Comparison of ENCODE assay signal across 13 cellular contexts in the genomic region with DNA sequence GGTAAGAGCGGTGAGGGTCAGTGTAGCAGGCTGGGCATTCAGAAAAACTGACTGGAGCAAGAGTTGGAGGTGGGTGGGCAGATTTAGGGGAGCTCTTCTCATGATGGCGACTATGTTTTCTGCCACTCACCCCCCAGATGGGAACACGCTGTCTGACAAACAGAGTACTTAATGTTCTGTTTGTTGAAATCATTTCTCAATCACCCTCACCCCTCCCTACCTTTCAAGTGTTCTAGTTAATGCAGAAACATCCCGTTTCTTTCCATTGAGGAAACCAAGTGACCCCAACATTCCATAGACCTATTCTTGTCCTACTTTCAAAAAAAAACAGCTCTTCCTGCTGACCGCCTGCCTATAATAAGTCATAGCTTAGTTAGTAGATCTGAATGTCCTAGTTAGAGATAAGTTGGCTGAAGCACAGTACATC.
DNase-seq lines count a peak whose midpoint lies in the region; ATAC-seq, FAIRE-seq and TF ChIP-seq lines count a peak whose summit lies in the region.
"Had no signal": no experiment of that assay in that cellular context is flagged by ENCODE, and none has a peak within 500 bp of the region (broad histone marks: within the 10 kb centered on the region; RNA-seq: fewer than 3 reads in every experiment).

No MANE protein-coding gene starts in this region.

- no peaks in the 10 kb centered on the region for H3K27me3 Mint-ChIP-seq in activated CD4-positive, alpha-beta T cell treated with anti-CD3 and anti-CD28 coated beads, Interleukin-2, amount 10 ng/mL, durations not matched to agents 24 days and 14 days
- H3K27me3 Mint-ChIP-seq in effector memory CD8-positive, alpha-beta T cell, result no peaks in the 10 kb centered on the region

- peaks cover 68% of the 10 kb centered on the region for H3K4me1 ChIP-seq in lower lobe of right lung
- peaks cover 25 to 50% of the 10 kb centered on the region in 2 donors for H3K4me1 ChIP-seq in thoracic aorta (ENCODE audit: control insufficient read depth in 1 of 2, low read depth in 2 of 2)

- H3K36me3 Mint-ChIP-seq in activated CD4-positive, alpha-beta T cell treated with anti-CD3 and anti-CD28 coated beads, Interleukin-2, amount 10 ng/mL, durations not matched to agents 24 days and 14 days (ENCODE audit: low read depth), result peaks cover 63% of the 10 kb centered on the region
- H3K36me3 Mint-ChIP-seq in effector memory CD8-positive, alpha-beta T cell (ENCODE audit: insufficient read depth), result peaks cover 18% of the 10 kb centered on the region

- intact Hi-C loops in activated CD4-positive, alpha-beta T cell treated with anti-CD3 and anti-CD28 coated beads, Interleukin-2, amount 10 ng/mL, durations not matched to agents 24 days and 14 days (cut with micrococcal nuclease), result loop anchor here (1.0 to 5.0 kb wide), 4 partner anchors 88 to 347 kb away; no protein-coding TSS in a partner anchor
- intact Hi-C loops in lower lobe of right lung (cut with DNase I), result no loop called here

- no peak for ATAC-seq in effector memory CD8-positive, alpha-beta T cell (replicated peaks)
- peak; percentile 90 to 92 for ATAC-seq in lower lobe of right lung
- ATAC-seq in thoracic aorta (ENCODE audit: insufficient number of reproducible peaks, low FRiP score, low read depth), result peak; percentile 85
- no peak for ATAC-seq in HG03280 (IDR thresholded peaks at IDR 0.05; ENCODE audit: unreplicated experiment)
- no peak for ATAC-seq in HG02840 (IDR thresholded peaks at IDR 0.05; ENCODE audit: low FRiP score, unreplicated experiment)

- FAIRE-seq in urothelium cell line (lab: Jason Lieb, UNC), result no peak
- FAIRE-seq: A204.1, frontal cortex, G401.6 had no signal

- peak overlapping the region; percentile 83 for H3K27ac ChIP-seq in lower lobe of right lung
- peak overlapping the region; percentile 86 to 90 for H3K27ac ChIP-seq in thoracic aorta

- H3K27ac Mint-ChIP-seq in activated CD4-positive, alpha-beta T cell treated with anti-CD3 and anti-CD28 coated beads, Interleukin-2, amount 10 ng/mL, durations not matched to agents 24 days and 14 days, result peak overlapping the region; percentile 27
- H3K27ac Mint-ChIP-seq in effector memory CD8-positive, alpha-beta T cell, result peak overlapping the region; percentile 93 to 99

- H3K27me3 ChIP-seq in lower lobe of right lung (ENCODE audit: low read depth) (no peaks in the 10 kb centered on the region), thoracic aorta (replicated peaks; ENCODE audit: insufficient read depth) (no peaks in the 10 kb centered on the region)

- H3K4me3 Mint-ChIP-seq in activated CD4-positive, alpha-beta T cell treated with anti-CD3 and anti-CD28 coated beads, Interleukin-2, amount 10 ng/mL, durations not matched to agents 24 days and 14 days, result peak overlapping the region; percentile 62
- H3K4me3 Mint-ChIP-seq in effector memory CD8-positive, alpha-beta T cell, result peak overlapping the region in 1 of 2 donors; percentile 77

- H3K9me3 ChIP-seq in lower lobe of right lung (no peaks in the 10 kb centered on the region), thoracic aorta (no peaks in the 10 kb centered on the region)

- DNase-seq in activated CD4-positive, alpha-beta T cell treated with anti-CD3 and anti-CD28 coated beads, Interleukin-2, amount 10 ng/mL, durations not matched to agents 24 days and 14 days, result no peak
- no peak for DNase-seq in activated CD4-positive, alpha-beta T cell treated with anti-CD3 and anti-CD28 coated beads for 48 hours
- no peak for DNase-seq in effector memory CD8-positive, alpha-beta T cell
- DNase-seq in lower lobe of right lung (peak; percentile 57), thoracic aorta (ENCODE audit: low spot score) (no peak), urothelium cell line (ENCODE audit: low spot score) (no peak)
- DNase-seq: amniotic stem cell, NCI-H146 had no signal

- no peak overlapping the region for H3K4me3 ChIP-seq in lower lobe of right lung
- no peak overlapping the region for H3K4me3 ChIP-seq in thoracic aorta

- H3K36me3 ChIP-seq in lower lobe of right lung (no peaks in the 10 kb centered on the region), thoracic aorta (no peaks in the 10 kb centered on the region)

- H3K9me3 Mint-ChIP-seq in activated CD4-positive, alpha-beta T cell treated with anti-CD3 and anti-CD28 coated beads, Interleukin-2, amount 10 ng/mL, durations not matched to agents 24 days and 14 days, result peaks cover 9% of the 10 kb centered on the region
- peaks cover 1 to 10% of the 10 kb centered on the region in 2 donors for H3K9me3 Mint-ChIP-seq in effector memory CD8-positive, alpha-beta T cell

- peaks cover 81% of the 10 kb centered on the region for H3K4me1 Mint-ChIP-seq in activated CD4-positive, alpha-beta T cell treated with anti-CD3 and anti-CD28 coated beads, Interleukin-2, amount 10 ng/mL, durations not matched to agents 24 days and 14 days
- peaks cover 48 to 82% of the 10 kb centered on the region in 2 donors for H3K4me1 Mint-ChIP-seq in effector memory CD8-positive, alpha-beta T cell (ENCODE audit: low read depth in 2 of 2)

- no peak for TF ChIP-seq CTCF in lower lobe of right lung (IDR thresholded peaks at IDR 0.05)
- no peak for TF ChIP-seq CTCF in thoracic aorta (IDR thresholded peaks at IDR 0.05)

Comparison
In these comparisons a context has a peak if more than half of its experiments do, and no peak if none do; other contexts are left out.
1. ATAC-seq: peak in lower lobe of right lung (2 of 2) and thoracic aorta (single experiment); none in effector memory CD8-positive, alpha-beta T cell (single experiment), HG03280 (single experiment) and HG02840 (single experiment).